12 cellular contexts compared by ENCODE assay signal in the genomic region with DNA sequence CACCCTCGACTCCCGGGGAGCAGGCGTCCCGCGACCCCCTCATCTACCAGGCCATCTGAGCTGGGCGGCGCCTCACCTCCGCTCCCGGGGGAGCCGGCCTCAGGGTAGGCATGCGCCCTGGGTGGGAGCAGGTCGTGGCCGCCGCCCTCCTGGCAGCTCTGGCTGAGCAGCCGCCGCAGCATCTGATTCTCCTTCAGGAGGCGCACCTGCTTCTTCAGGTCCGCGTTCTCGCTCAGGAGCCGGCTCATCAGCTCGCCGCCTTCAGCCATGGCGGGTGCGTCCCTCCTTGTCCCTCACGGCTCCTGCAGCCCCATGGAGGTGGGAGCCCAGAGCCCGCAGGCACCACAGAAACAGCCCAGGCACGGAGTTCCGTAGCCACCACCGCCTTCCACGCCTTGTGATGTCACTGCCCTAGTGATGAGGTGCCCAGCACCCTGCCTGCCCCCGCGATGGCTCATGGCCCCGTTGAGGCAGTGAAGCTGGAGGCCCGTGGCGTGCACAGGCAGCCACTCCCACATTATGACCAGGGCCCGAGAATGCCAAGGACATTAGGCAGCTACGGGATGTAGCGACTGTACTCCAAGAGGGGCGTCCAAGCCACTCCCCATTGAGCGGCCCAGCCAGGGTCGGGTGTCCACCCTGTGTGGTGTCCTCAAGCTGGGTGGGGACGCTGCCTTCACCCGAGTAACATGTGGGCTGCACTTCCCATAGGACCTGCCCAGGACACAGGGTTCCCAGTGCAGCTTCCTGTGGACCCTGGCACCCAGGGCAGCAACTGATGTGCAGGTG. TPM values are rescaled to one million over a fixed set of nuclear protein-coding genes. Genes with fewer than 3 reads are reported as not detected.
DNase-seq lines count a peak whose midpoint lies in the region; ATAC-seq and TF ChIP-seq lines count a peak whose summit lies in the region.
"Had no signal": no experiment of that assay in that cellular context is flagged by ENCODE, and none has a peak within 500 bp of the region (broad histone marks: within the 10 kb centered on the region; RNA-seq: fewer than 3 reads in every experiment).

No MANE protein-coding gene starts in this region.

- H3K27ac Mint-ChIP-seq in T-helper 1 cell treated with Interleukin-12 subunit alpha and Interleukin-12 subunit beta and Interleukin-4 antibody, amounts not matched to agents 30 μg/mL and 1 μg/mL, for 36 hours = peak overlapping the region; percentile 63
- H3K27ac Mint-ChIP-seq: activated naive CD4-positive, alpha-beta T cell treated with anti-CD3 and anti-CD28 coated beads, Interleukin-2, amount 50 U/mL, for 24 hours had no signal

- H3K9me3 ChIP-seq in WERI-Rb-1 (ENCODE audit: severe bottlenecking) = peaks cover 2% of the 10 kb centered on the region

- H3K27me3 ChIP-seq in WERI-Rb-1 (ENCODE audit: insufficient read depth, low read depth, severe bottlenecking) = no peaks in the 10 kb centered on the region

- intact Hi-C loops in Right ventricle myocardium superior (cut with DNase I) (no loop called here), sciatic nerve (cut with DNase I) (no loop called here)

- H3K27me3 Mint-ChIP-seq in T-helper 1 cell treated with Interleukin-12 subunit alpha and Interleukin-12 subunit beta and Interleukin-4 antibody, amounts not matched to agents 30 μg/mL and 1 μg/mL, for 36 hours (ENCODE audit: low read depth) = no peaks in the 10 kb centered on the region
- H3K27me3 Mint-ChIP-seq: activated naive CD4-positive, alpha-beta T cell treated with anti-CD3 and anti-CD28 coated beads, Interleukin-2, amount 50 U/mL, for 24 hours had no signal

- peaks cover 4% of the 10 kb centered on the region for H3K36me3 ChIP-seq in WERI-Rb-1

- TF ChIP-seq CTCF in WERI-Rb-1 (IDR thresholded peaks at IDR 0.05; ENCODE audit: low read depth, low read length) = no peak

- peaks cover 6% of the 10 kb centered on the region for H3K4me1 Mint-ChIP-seq in T-helper 1 cell treated with Interleukin-12 subunit alpha and Interleukin-12 subunit beta and Interleukin-4 antibody, amounts not matched to agents 30 μg/mL and 1 μg/mL, for 36 hours (ENCODE audit: low read depth)
- H3K4me1 Mint-ChIP-seq: activated naive CD4-positive, alpha-beta T cell treated with anti-CD3 and anti-CD28 coated beads, Interleukin-2, amount 50 U/mL, for 24 hours had no signal

- no peak for DNase-seq in T-helper 1 cell
- no peak for DNase-seq in WERI-Rb-1
- peak; percentile 66 for DNase-seq in Right ventricle myocardium superior
- peak; percentile 64 for DNase-seq in sciatic nerve (ENCODE audit: low spot score)
- DNase-seq in substantia nigra (lab: John Stamatoyannopoulos, UW) = no peak
- no peak for DNase-seq in SKM-1 (lab: John Stamatoyannopoulos, UW; ENCODE audit: unreplicated experiment)
- DNase-seq: NCI-H187 had no signal

- peak overlapping the region; percentile 67 for H3K4me3 Mint-ChIP-seq in T-helper 1 cell treated with Interleukin-12 subunit alpha and Interleukin-12 subunit beta and Interleukin-4 antibody, amounts not matched to agents 30 μg/mL and 1 μg/mL, for 36 hours
- H3K4me3 Mint-ChIP-seq: activated naive CD4-positive, alpha-beta T cell treated with anti-CD3 and anti-CD28 coated beads, Interleukin-2, amount 50 U/mL, for 24 hours had no signal

- peaks cover under 1% of the 10 kb centered on the region for H3K9me3 Mint-ChIP-seq in T-helper 1 cell treated with Interleukin-12 subunit alpha and Interleukin-12 subunit beta and Interleukin-4 antibody, amounts not matched to agents 30 μg/mL and 1 μg/mL, for 36 hours
- H3K9me3 Mint-ChIP-seq: activated naive CD4-positive, alpha-beta T cell treated with anti-CD3 and anti-CD28 coated beads, Interleukin-2, amount 50 U/mL, for 24 hours had no signal

- no peak overlapping the region for H3K4me3 ChIP-seq in WERI-Rb-1 (ENCODE audit: low read depth, low read length)
- H3K4me3 ChIP-seq: SK-N-MC had no signal

- peak overlapping the region; percentile 17; the same call in 1 of the 2 replicates for H3K27ac ChIP-seq in WERI-Rb-1
- H3K27ac ChIP-seq in substantia nigra (ENCODE audit: low read depth, low read length, poor library complexity, severe bottlenecking) = no peak overlapping the region
- H3K27ac ChIP-seq: 22Rv1, SK-N-MC had no signal

- ATAC-seq in Right ventricle myocardium superior (ENCODE audit: poor library complexity) (no peak), sciatic nerve (no peak), HG03520 (IDR thresholded peaks at IDR 0.05; ENCODE audit: unreplicated experiment) (no peak)

- no peaks in the 10 kb centered on the region for H3K36me3 Mint-ChIP-seq in T-helper 1 cell treated with Interleukin-12 subunit alpha and Interleukin-12 subunit beta and Interleukin-4 antibody, amounts not matched to agents 30 μg/mL and 1 μg/mL, for 36 hours (ENCODE audit: low read depth)
- H3K36me3 Mint-ChIP-seq: activated naive CD4-positive, alpha-beta T cell treated with anti-CD3 and anti-CD28 coated beads, Interleukin-2, amount 50 U/mL, for 24 hours had no signal

RNA-seq across cellular contexts. Expression of a gene that starts 1.5 kb away (rescaled TPM):
- total RNA-seq in Right ventricle myocardium superior (6.3 TPM), sciatic nerve (9.9 TPM)

RNA-seq across cellular contexts. Expression of a gene that starts 27.4 kb away (rescaled TPM):
- total RNA-seq in Right ventricle myocardium superior (1.9 TPM), sciatic nerve (2.9 TPM)

RNA-seq across cellular contexts. Expression of a gene that starts 45.8 kb away (rescaled TPM):
- total RNA-seq in Right ventricle myocardium superior (57.9 TPM), sciatic nerve (111 TPM)

Comparison
In these comparisons a context has a peak if more than half of its experiments do, and no peak if none do; other contexts are left out.
1. DNase-seq: peak in Right ventricle myocardium superior (single experiment) and sciatic nerve (single experiment); none in T-helper 1 cell (0 of 5), WERI-Rb-1 (single experiment), substantia nigra (0 of 49) and SKM-1 (single experiment).